ENCODE assay signal across 2 cellular contexts in genomic region chr10:121112618-121113384, GRCh38.
A peak's percentile ranks its signal among the peaks of the same experiment; 100 is the strongest.
TF ChIP-seq lines count a peak whose summit lies in the region.

No MANE protein-coding gene starts in this region.

TF ChIP-seq in HCT116, 20 proteins besides CTCF, POLR2A, EP300 and RAD21 (continued from another document):
- TF ChIP-seq, protein P1, sequence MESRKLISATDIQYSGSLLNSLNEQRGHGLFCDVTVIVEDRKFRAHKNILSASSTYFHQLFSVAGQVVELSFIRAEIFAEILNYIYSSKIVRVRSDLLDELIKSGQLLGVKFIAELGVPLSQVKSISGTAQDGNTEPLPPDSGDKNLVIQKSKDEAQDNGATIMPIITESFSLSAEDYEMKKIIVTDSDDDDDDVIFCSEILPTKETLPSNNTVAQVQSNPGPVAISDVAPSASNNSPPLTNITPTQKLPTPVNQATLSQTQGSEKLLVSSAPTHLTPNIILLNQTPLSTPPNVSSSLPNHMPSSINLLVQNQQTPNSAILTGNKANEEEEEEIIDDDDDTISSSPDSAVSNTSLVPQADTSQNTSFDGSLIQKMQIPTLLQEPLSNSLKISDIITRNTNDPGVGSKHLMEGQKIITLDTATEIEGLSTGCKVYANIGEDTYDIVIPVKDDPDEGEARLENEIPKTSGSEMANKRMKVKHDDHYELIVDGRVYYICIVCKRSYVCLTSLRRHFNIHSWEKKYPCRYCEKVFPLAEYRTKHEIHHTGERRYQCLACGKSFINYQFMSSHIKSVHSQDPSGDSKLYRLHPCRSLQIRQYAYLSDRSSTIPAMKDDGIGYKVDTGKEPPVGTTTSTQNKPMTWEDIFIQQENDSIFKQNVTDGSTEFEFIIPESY (IDR thresholded peaks at IDR 0.05; ENCODE audit: extremely low read depth, insufficient replicate concordance, low read length) = no peak
- TF ChIP-seq CBX3 (IDR thresholded peaks at IDR 0.05; ENCODE audit: low read depth) (no peak), CEBPB (IDR thresholded peaks at IDR 0.05; ENCODE audit: low read depth) (no peak), ZNF274 (IDR thresholded peaks at IDR 0.05; ENCODE audit: low read depth, low read length) (no peak), ATF3 (IDR thresholded peaks at IDR 0.05) (no peak)
- TF ChIP-seq, protein P2, sequence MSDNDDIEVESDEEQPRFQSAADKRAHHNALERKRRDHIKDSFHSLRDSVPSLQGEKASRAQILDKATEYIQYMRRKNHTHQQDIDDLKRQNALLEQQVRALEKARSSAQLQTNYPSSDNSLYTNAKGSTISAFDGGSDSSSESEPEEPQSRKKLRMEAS (IDR thresholded peaks at IDR 0.05) = peak; percentile 40; the same call in 1 of the 2 replicates

TF ChIP-seq in H1, 55 proteins besides CTCF, POLR2A, EP300 and RAD21 (continued from another document):
- no peak for TF ChIP-seq GABPA (IDR thresholded peaks at IDR 0.05; ENCODE audit: borderline replicate concordance, insufficient read depth, low read length)
- TF ChIP-seq SP1 (IDR thresholded peaks at IDR 0.05; ENCODE audit: low read depth, low read length) = no peak
- no peak for TF ChIP-seq ASH2L (IDR thresholded peaks at IDR 0.05; ENCODE audit: low read length)
- no peak for TF ChIP-seq SP4 (IDR thresholded peaks at IDR 0.05; ENCODE audit: low read length)
- no peak for TF ChIP-seq CTBP2 (IDR thresholded peaks at IDR 0.05; ENCODE audit: borderline replicate concordance, insufficient read depth, insufficient read length, low read length)
- TF ChIP-seq CREB1 (IDR thresholded peaks at IDR 0.05) = no peak
- no peak for TF ChIP-seq GTF2F1 (IDR thresholded peaks at IDR 0.05; ENCODE audit: borderline replicate concordance, low read depth, low read length)
- TF ChIP-seq, protein P3, sequence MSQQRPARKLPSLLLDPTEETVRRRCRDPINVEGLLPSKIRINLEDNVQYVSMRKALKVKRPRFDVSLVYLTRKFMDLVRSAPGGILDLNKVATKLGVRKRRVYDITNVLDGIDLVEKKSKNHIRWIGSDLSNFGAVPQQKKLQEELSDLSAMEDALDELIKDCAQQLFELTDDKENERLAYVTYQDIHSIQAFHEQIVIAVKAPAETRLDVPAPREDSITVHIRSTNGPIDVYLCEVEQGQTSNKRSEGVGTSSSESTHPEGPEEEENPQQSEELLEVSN (IDR thresholded peaks at IDR 0.05) = peak; percentile 38; the same call in 1 of the 2 replicates
- no peak for TF ChIP-seq KDM4A (IDR thresholded peaks at IDR 0.05; ENCODE audit: low read depth, low read length, severe bottlenecking)
- TF ChIP-seq SIX5 (IDR thresholded peaks at IDR 0.05; ENCODE audit: low read depth, low read length) = peak; percentile 23; the same call in 1 of the 2 replicates
- no peak for TF ChIP-seq SUZ12 (IDR thresholded peaks at IDR 0.05; ENCODE audit: low read length)
